Comparison of ENCODE assay signal across 8 cellular contexts in the genomic region with DNA sequence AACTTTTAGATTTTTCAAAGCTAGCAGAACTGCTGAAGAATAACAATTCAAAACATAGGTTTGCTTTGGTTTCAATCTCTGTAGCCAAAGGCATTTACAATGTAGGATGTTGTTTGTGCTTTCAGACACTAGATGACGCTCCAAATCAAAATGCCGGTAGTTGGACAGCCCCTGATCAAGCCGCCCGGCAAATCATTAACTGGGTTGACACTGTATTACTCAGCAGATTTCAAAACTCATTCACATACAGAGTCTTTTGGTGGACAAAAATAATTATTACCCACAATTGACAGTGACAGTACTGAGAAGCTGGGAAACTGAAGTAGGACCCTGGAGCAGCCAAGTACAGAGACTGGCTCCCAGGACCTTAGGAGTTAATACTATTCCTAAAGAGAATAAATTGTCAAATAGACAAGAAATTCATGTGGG. TPM values are rescaled to one million over a fixed set of nuclear protein-coding genes. Genes with fewer than 3 reads are reported as not detected.
DNase-seq lines count a peak whose midpoint lies in the region; ATAC-seq and TF ChIP-seq lines count a peak whose summit lies in the region.

No MANE protein-coding gene starts in this region.

- H3K27ac Mint-ChIP-seq in mesothelial cell of epicardium = peak overlapping the region; percentile 61
- peak overlapping the region; percentile 90 for H3K27ac Mint-ChIP-seq in type B pancreatic cell

- H3K9me3 Mint-ChIP-seq in mesothelial cell of epicardium (no peaks in the 10 kb centered on the region), type B pancreatic cell (no peaks in the 10 kb centered on the region)

- H3K4me1 Mint-ChIP-seq in mesothelial cell of epicardium (peaks cover 23% of the 10 kb centered on the region), type B pancreatic cell (ENCODE audit: unreplicated experiment) (peaks cover 16% of the 10 kb centered on the region)

- H3K27me3 Mint-ChIP-seq in mesothelial cell of epicardium (ENCODE audit: low read depth) (no peaks in the 10 kb centered on the region), type B pancreatic cell (no peaks in the 10 kb centered on the region)

- ATAC-seq in GM18873 (IDR thresholded peaks at IDR 0.05; ENCODE audit: low FRiP score, unreplicated experiment) (peak; percentile 85), HG03066 (IDR thresholded peaks at IDR 0.05; ENCODE audit: low read depth, unreplicated experiment) (peak; percentile 95)

- peak overlapping the region; percentile 54 for H3K27ac ChIP-seq in VCaP

- no peaks in the 10 kb centered on the region for H3K36me3 ChIP-seq in endocrine pancreas (ENCODE audit: control insufficient read depth, insufficient read depth, low read length)

- TF ChIP-seq CTCF in VCaP (conservative IDR thresholded peaks at IDR 0.05) = peak; percentile 97
- TF ChIP-seq CTCF in mesothelial cell of epicardium (IDR thresholded peaks at IDR 0.05; ENCODE audit: unreplicated experiment) = peak; percentile 67
- peak; percentile 88 for TF ChIP-seq CTCF in type B pancreatic cell (conservative IDR thresholded peaks at IDR 0.05)

- H3K36me3 Mint-ChIP-seq in mesothelial cell of epicardium (no peaks in the 10 kb centered on the region), type B pancreatic cell (no peaks in the 10 kb centered on the region)

- H3K9me3 ChIP-seq in endocrine pancreas (ENCODE audit: control insufficient read depth, low read length) = no peaks in the 10 kb centered on the region

- DNase-seq in CD1c-positive myeloid dendritic cell (ENCODE audit: extremely low spot score) = peak; percentile 88
- DNase-seq in NCI-H2171 treated with DMSO at 0.1 percent for 48 hours (lab: John Stamatoyannopoulos, UW) = peak; percentile 67
- no peak for DNase-seq in mesothelial cell of epicardium (ENCODE audit: low spot score in 2 of 2, unreplicated experiment in 2 of 2)
- DNase-seq in type B pancreatic cell (ENCODE audit: extremely low spot score, unreplicated experiment) = no peak

- peak overlapping the region; percentile 26 for H3K4me3 ChIP-seq in endocrine pancreas (ENCODE audit: control insufficient read depth, insufficient read depth, low read length)

- H3K4me3 Mint-ChIP-seq in mesothelial cell of epicardium (no peak overlapping the region), type B pancreatic cell (peak overlapping the region; percentile 43)

- H3K27me3 ChIP-seq in endocrine pancreas (ENCODE audit: control insufficient read depth, insufficient read depth, low read length) = no peaks in the 10 kb centered on the region

- no peak overlapping the region for H3K9ac ChIP-seq in endocrine pancreas (ENCODE audit: control insufficient read depth, insufficient read depth, low read length)

- H3K4me1 ChIP-seq in endocrine pancreas (ENCODE audit: control insufficient read depth, insufficient read depth, low read length) = no peaks in the 10 kb centered on the region

RNA-seq across cellular contexts. Expression of gene HFE, which starts 21.3 kb away (rescaled TPM):
- 7.0 to 8.3 TPM (median 8.3 TPM) in 3 replicates for total RNA-seq in mesothelial cell of epicardium
- 2.2 and 2.6 TPM in 2 replicates for total RNA-seq in type B pancreatic cell (ENCODE audit: low replicate concordance)

Comparison
In these comparisons a context has a peak if more than half of its experiments do, and no peak if none do; other contexts are left out.
1. DNase-seq: peak in CD1c-positive myeloid dendritic cell (single experiment) and NCI-H2171 treated with DMSO at 0.1 percent for 48 hours (single experiment); none in mesothelial cell of epicardium (0 of 2) and type B pancreatic cell (single experiment).
2. Peak in every context shown above with its lines, with median percentiles within 50 percentile points of each other: CTCF ChIP-seq.